In the genomic region with DNA sequence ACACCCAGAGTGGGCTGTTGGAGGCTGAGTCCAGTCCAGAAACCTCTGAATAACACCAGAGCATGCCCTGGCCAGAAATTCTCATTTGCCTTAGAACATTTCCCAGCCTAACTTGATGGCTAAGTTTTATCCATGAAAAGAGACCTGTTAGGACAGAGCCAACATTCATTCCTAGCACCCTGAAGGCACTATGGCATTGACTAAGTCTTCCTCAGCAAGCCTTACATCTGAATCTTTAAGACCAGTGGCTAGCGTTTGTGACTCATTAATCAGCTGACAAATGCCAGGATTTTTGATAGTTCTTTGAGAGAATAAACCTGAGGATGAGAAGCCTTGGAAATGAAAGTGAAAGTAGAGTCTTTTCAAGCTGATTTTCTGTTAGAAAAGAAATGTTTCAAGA, we compare ENCODE assay signal across 12 cellular contexts.
DNase-seq lines count a peak whose midpoint lies in the region; ATAC-seq and TF ChIP-seq lines count a peak whose summit lies in the region.
"Had no signal": no experiment of that assay in that cellular context is flagged by ENCODE, and none has a peak within 500 bp of the region (broad histone marks: within the 10 kb centered on the region; RNA-seq: fewer than 3 reads in every experiment).

No MANE protein-coding gene starts in this region.

- H3K4me3 ChIP-seq in kidney epithelial cell (ENCODE audit: low read depth, low read length): no peak overlapping the region

- DNase-seq in AML-193 (lab: John Stamatoyannopoulos, UW) (peak; percentile 16 to 36), HPDE6-E6E7 (ENCODE audit: extremely low spot score) (peak; percentile 67), amniotic stem cell (lab: John Stamatoyannopoulos, UW) (peak; percentile 40), kidney epithelial cell (ENCODE audit: low read depth) (peak; percentile 63), cerebellum (ENCODE audit: low spot score) (no peak), midbrain (lab: John Stamatoyannopoulos, UW) (no peak), SKM-1 treated with dmso at 0.1 percent for 144 hours (lab: John Stamatoyannopoulos, UW; ENCODE audit: unreplicated experiment) (no peak)
- DNase-seq: activated T-cell treated with anti-CD3 and anti-CD28 coated beads, Interleukin-2, amount 50 U/mL, for 48 hours; esophagus squamous epithelium; GOT3 had no signal

- ATAC-seq in GM21447 (IDR thresholded peaks at IDR 0.05; ENCODE audit: unreplicated experiment): no peak
- ATAC-seq: Panc1 had no signal

- no peak for TF ChIP-seq CTCF in kidney epithelial cell (IDR thresholded peaks at IDR 0.05; ENCODE audit: insufficient read depth, low read length, poor library complexity, severe bottlenecking)

- H3K36me3 ChIP-seq in kidney epithelial cell (ENCODE audit: control insufficient read depth, insufficient read depth, low read length): no peaks in the 10 kb centered on the region
- H3K36me3 ChIP-seq: esophagus squamous epithelium had no signal

- H3K27me3 ChIP-seq in kidney epithelial cell (ENCODE audit: control insufficient read depth, insufficient read depth, low read length): no peaks in the 10 kb centered on the region
- H3K27me3 ChIP-seq: esophagus squamous epithelium had no signal

Comparison
In these comparisons a context has a peak if more than half of its experiments do, and no peak if none do; other contexts are left out.
1. DNase-seq: peak in AML-193 (2 of 2), HPDE6-E6E7 (single experiment), amniotic stem cell (single experiment) and kidney epithelial cell (single experiment); none in cerebellum (single experiment), midbrain (single experiment) and SKM-1 treated with dmso at 0.1 percent for 144 hours (single experiment).